In genomic region chr16:53433930-53434435, GRCh38 we compare ENCODE assay signal across 8 cellular contexts. TPM values are rescaled to one million over a fixed set of nuclear protein-coding genes. Genes with fewer than 3 reads are reported as not detected.
A peak's percentile ranks its signal among the peaks of the same experiment; 100 is the strongest.
DNase-seq lines count a peak whose midpoint lies in the region; ATAC-seq and TF ChIP-seq lines count a peak whose summit lies in the region.

No MANE protein-coding gene starts in this region.

- H3K4me1 Mint-ChIP-seq in CD8-positive, alpha-beta T cell (ENCODE audit: low read depth): peaks cover 40% of the 10 kb centered on the region
- peaks cover 38% of the 10 kb centered on the region for H3K4me1 Mint-ChIP-seq in activated T-helper 1 cell treated with anti-CD3 and anti-CD28 coated beads, Interleukin-12 subunit alpha, Interleukin-12 subunit beta, Interleukin-2, Interleukin-4 antibody, amounts not matched to agents 30 ng/mL and 10 ng/mL and 1 ng/mL, durations not matched to agents 14 hours and 24 hours and 36 hours (ENCODE audit: low read depth)

- no peaks in the 10 kb centered on the region for H3K27me3 Mint-ChIP-seq in CD8-positive, alpha-beta T cell (ENCODE audit: low read depth)
- no peaks in the 10 kb centered on the region for H3K27me3 Mint-ChIP-seq in activated T-helper 1 cell treated with anti-CD3 and anti-CD28 coated beads, Interleukin-12 subunit alpha, Interleukin-12 subunit beta, Interleukin-2, Interleukin-4 antibody, amounts not matched to agents 30 ng/mL and 10 ng/mL and 1 ng/mL, durations not matched to agents 14 hours and 24 hours and 36 hours (ENCODE audit: insufficient read depth)

- DNase-seq in CD8-positive, alpha-beta T cell: peak in 2 of 7 experiments; percentile 69 to 82
- DNase-seq in HL-60 (ENCODE audit: low read depth in 1 of 2, low spot score in 1 of 2): peak in 1 of 2 experiments; percentile 82
- no peak for DNase-seq in activated T-helper 1 cell treated with anti-CD3 and anti-CD28 coated beads, Interleukin-12 subunit alpha, Interleukin-12 subunit beta, Interleukin-2, Interleukin-4 antibody, amounts not matched to agents 30 ng/mL and 10 ng/mL and 1 ng/mL, durations not matched to agents 14 hours and 24 hours and 36 hours (ENCODE audit: low spot score)
- peak; percentile 87 for DNase-seq in right atrium auricular region (ENCODE audit: low spot score)
- DNase-seq in retinal pigment epithelial cell (ENCODE audit: low read depth): no peak
- DNase-seq in NK-92 (lab: John Stamatoyannopoulos, UW; ENCODE audit: unreplicated experiment): no peak

- peak overlapping the region; percentile 93 for H3K4me3 ChIP-seq in CD8-positive, alpha-beta T cell (ENCODE audit: low read depth, low read length)
- H3K4me3 ChIP-seq in HL-60 (replicated peaks; ENCODE audit: insufficient read depth, low read length): peak overlapping the region; percentile 75
- peak overlapping the region; percentile 74 to 98 for H3K4me3 ChIP-seq in right atrium auricular region
- H3K4me3 ChIP-seq in retinal pigment epithelial cell (ENCODE audit: low read length): peak overlapping the region; percentile 96

- TF ChIP-seq CTCF in CD8-positive, alpha-beta T cell (IDR thresholded peaks at IDR 0.05): no peak
- TF ChIP-seq CTCF in HL-60 (IDR thresholded peaks at IDR 0.05; ENCODE audit: insufficient read depth, low read length): no peak
- no peak for TF ChIP-seq CTCF in right atrium auricular region (IDR thresholded peaks at IDR 0.05)
- no peak for TF ChIP-seq CTCF in retinal pigment epithelial cell (conservative IDR thresholded peaks at IDR 0.05; ENCODE audit: low read depth, low read length)

- peak overlapping the region; percentile 80 for H3K4me3 Mint-ChIP-seq in CD8-positive, alpha-beta T cell
- peak overlapping the region; percentile 83 for H3K4me3 Mint-ChIP-seq in activated T-helper 1 cell treated with anti-CD3 and anti-CD28 coated beads, Interleukin-12 subunit alpha, Interleukin-12 subunit beta, Interleukin-2, Interleukin-4 antibody, amounts not matched to agents 30 ng/mL and 10 ng/mL and 1 ng/mL, durations not matched to agents 14 hours and 24 hours and 36 hours

- peaks cover 25% of the 10 kb centered on the region for H3K4me1 ChIP-seq in CD8-positive, alpha-beta T cell (ENCODE audit: insufficient read depth, low read length)
- peaks cover 0 to 15% of the 10 kb centered on the region in 2 donors for H3K4me1 ChIP-seq in right atrium auricular region

- peak overlapping the region; percentile 90 for H3K27ac Mint-ChIP-seq in CD8-positive, alpha-beta T cell
- peak overlapping the region; percentile 80 for H3K27ac Mint-ChIP-seq in activated T-helper 1 cell treated with anti-CD3 and anti-CD28 coated beads, Interleukin-12 subunit alpha, Interleukin-12 subunit beta, Interleukin-2, Interleukin-4 antibody, amounts not matched to agents 30 ng/mL and 10 ng/mL and 1 ng/mL, durations not matched to agents 14 hours and 24 hours and 36 hours

- H3K27ac ChIP-seq in CD8-positive, alpha-beta T cell (ENCODE audit: low read depth, low read length): peak overlapping the region; percentile 92
- peak overlapping the region; percentile 97 for H3K27ac ChIP-seq in HL-60 (replicated peaks)
- peak overlapping the region; percentile 93 to 94 for H3K27ac ChIP-seq in right atrium auricular region

- H3K36me3 ChIP-seq in CD8-positive, alpha-beta T cell (ENCODE audit: insufficient read depth, low read length): no peaks in the 10 kb centered on the region
- H3K36me3 ChIP-seq in right atrium auricular region: no peaks in the 10 kb centered on the region

- peak; percentile 51 for ATAC-seq in CD8-positive, alpha-beta T cell
- ATAC-seq in GM21786 (IDR thresholded peaks at IDR 0.05; ENCODE audit: unreplicated experiment) (no peak), HG02588 (IDR thresholded peaks at IDR 0.05; ENCODE audit: unreplicated experiment) (no peak)

- intact Hi-C loops in CD8-positive, alpha-beta T cell (cut with DNase I, micrococcal nuclease): loop anchor here (1.0 to 5.0 kb wide), 6 partner anchors 55 to 304 kb away; partner anchors contain the start of genes AKTIP (in 2 of the 2) and FTO (in 2 of the 2)
- intact Hi-C loops in activated T-helper 1 cell treated with anti-CD3 and anti-CD28 coated beads, Interleukin-12 subunit alpha, Interleukin-12 subunit beta, Interleukin-2, Interleukin-4 antibody, amounts not matched to agents 30 ng/mL and 10 ng/mL and 1 ng/mL, durations not matched to agents 14 hours and 24 hours and 36 hours (cut with micrococcal nuclease): loop anchor here (1.0 kb wide), 3 partner anchors 69 to 304 kb away; partner anchors contain the start of genes AKTIP and FTO

- peaks cover 10% of the 10 kb centered on the region for H3K9me3 Mint-ChIP-seq in CD8-positive, alpha-beta T cell
- H3K9me3 Mint-ChIP-seq in activated T-helper 1 cell treated with anti-CD3 and anti-CD28 coated beads, Interleukin-12 subunit alpha, Interleukin-12 subunit beta, Interleukin-2, Interleukin-4 antibody, amounts not matched to agents 30 ng/mL and 10 ng/mL and 1 ng/mL, durations not matched to agents 14 hours and 24 hours and 36 hours: peaks cover 1% of the 10 kb centered on the region

- CTCF ChIA-PET in CD8-positive, alpha-beta T cell (lab: Charles Lee): interaction anchor here (0.7 to 5.6 kb wide), 5 partner anchors 11 to 70 kb away, joined by 3 to 28 read pairs (median 3); no protein-coding TSS in a partner anchor

- peaks cover 23% of the 10 kb centered on the region for H3K36me3 Mint-ChIP-seq in CD8-positive, alpha-beta T cell
- H3K36me3 Mint-ChIP-seq in activated T-helper 1 cell treated with anti-CD3 and anti-CD28 coated beads, Interleukin-12 subunit alpha, Interleukin-12 subunit beta, Interleukin-2, Interleukin-4 antibody, amounts not matched to agents 30 ng/mL and 10 ng/mL and 1 ng/mL, durations not matched to agents 14 hours and 24 hours and 36 hours (ENCODE audit: low read depth): peaks cover 6% of the 10 kb centered on the region

- H3K27me3 ChIP-seq in CD8-positive, alpha-beta T cell (ENCODE audit: insufficient read depth, low read length): no peaks in the 10 kb centered on the region
- no peaks in the 10 kb centered on the region for H3K27me3 ChIP-seq in HL-60 (ENCODE audit: insufficient read depth, poor library complexity, severe bottlenecking)
- no peaks in the 10 kb centered on the region for H3K27me3 ChIP-seq in right atrium auricular region

- no peaks in the 10 kb centered on the region for H3K9me3 ChIP-seq in CD8-positive, alpha-beta T cell (ENCODE audit: low read length)
- H3K9me3 ChIP-seq in right atrium auricular region: no peaks in the 10 kb centered on the region

- POLR2A ChIA-PET in CD8-positive, alpha-beta T cell (lab: Charles Lee): interaction anchor here (0.8 to 8.1 kb wide), 11 partner anchors 9 to 86 kb away, joined by 3 to 139 read pairs (median 4); partner anchors contain the start of gene AKTIP

RNA-seq across cellular contexts. Expression of gene RBL2, which starts 0.3 kb away (rescaled TPM):
- 10 to 100 TPM; 98.1 to 98.4 TPM for total RNA-seq in CD8-positive, alpha-beta T cell
- 61.5 and 66.1 TPM in 2 replicates for total RNA-seq in activated T-helper 1 cell treated with anti-CD3 and anti-CD28 coated beads, Interleukin-12 subunit alpha, Interleukin-12 subunit beta, Interleukin-2, Interleukin-4 antibody, amounts not matched to agents 30 ng/mL and 10 ng/mL and 1 ng/mL, durations not matched to agents 14 hours and 24 hours and 36 hours
- 10 to 100 TPM; 40.8 to 44.1 TPM for total RNA-seq in right atrium auricular region
